25 cellular contexts compared by ENCODE assay signal in the genomic region with DNA sequence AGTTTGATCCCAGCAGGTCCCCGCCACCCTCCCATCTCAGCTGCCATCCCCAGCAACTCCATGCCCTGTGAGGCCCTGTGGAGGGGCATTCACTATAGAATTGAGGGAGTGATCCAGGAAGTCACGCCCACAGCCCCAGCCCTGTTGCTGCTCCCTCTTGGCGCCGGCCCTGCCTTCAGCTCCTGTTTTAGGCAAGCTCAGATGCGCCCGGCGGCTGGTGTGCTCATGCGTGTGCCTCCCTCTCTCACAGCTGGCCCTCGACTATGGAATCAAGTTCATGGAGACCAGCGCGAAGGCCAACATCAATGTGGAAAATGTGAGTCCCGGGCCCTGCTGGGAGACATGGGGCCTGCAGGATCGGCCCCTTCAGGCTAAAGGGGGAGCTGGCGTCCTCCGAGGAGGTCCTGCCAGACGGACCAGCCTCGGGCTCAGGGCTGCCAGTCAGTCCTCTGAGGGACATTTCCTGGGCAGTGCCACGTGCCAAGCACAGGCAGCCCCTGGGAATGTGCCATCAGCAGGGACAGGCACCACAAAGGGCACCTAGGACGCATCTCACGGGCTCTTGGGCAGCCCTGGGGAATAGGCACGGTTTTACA. TPM values are rescaled to one million over a fixed set of nuclear protein-coding genes. Genes with fewer than 3 reads are reported as not detected.
"Had no signal": no experiment of that assay in that cellular context is flagged by ENCODE, and none has a peak within 500 bp of the region (broad histone marks: within the 10 kb centered on the region; RNA-seq: fewer than 3 reads in every experiment).

No MANE protein-coding gene starts in this region.

- H3K27me3 ChIP-seq: breast epithelium had no signal

- DNase-seq: activated CD4-positive, alpha-beta memory T cell treated with anti-CD3 and anti-CD28 coated beads, Interleukin-2, amount 10 ng/mL, durations not matched to agents 7 days and 5 days; activated CD4-positive, alpha-beta T cell treated with anti-CD3 and anti-CD28 coated beads for 36 hours; activated CD4-positive, alpha-beta T cell treated with anti-CD3 and anti-CD28 coated beads, Interleukin-2, amount 50 U/mL, for 1 hour; activated effector memory CD4-positive, alpha-beta T cell treated with Interleukin-2 at 50 U/mL for 16 hours; activated naive CD4-positive, alpha-beta T cell; activated T-cell treated with anti-CD3 and anti-CD28 coated beads, Interleukin-2, amount 50 U/mL, for 1 hour; aorta; Kasumi-1; KBM-7; NCI-H1105 treated with DMSO at 0.1 percent for 48 hours; NCI-H1436 treated with DMSO at 0.1 percent for 48 hours; NCI-H187; NCI-H2081 treated with DMSO at 0.1 percent for 48 hours; NCI-H446; NCI-H524; SHP77 treated with DMSO at 0.1 percent for 48 hours; T-helper 1 cell; WERI-Rb-1 had no signal

- H3K4me1 ChIP-seq: breast epithelium had no signal

- ATAC-seq: activated CD4-positive, alpha-beta T cell treated with anti-CD3 and anti-CD28 coated beads for 36 hours had no signal

- H3K27ac ChIP-seq: breast epithelium, SK-N-MC, WERI-Rb-1 had no signal

- FAIRE-seq: RCC 7860 had no signal

- H3K4me3 ChIP-seq: breast epithelium, SK-N-MC had no signal

- H3K9me3 ChIP-seq: breast epithelium had no signal

RNA-seq across cellular contexts. Expression of gene HSH2D, which starts 15.6 kb away (rescaled TPM):
- total RNA-seq: cerebellum had no signal

RNA-seq across cellular contexts. Expression of gene CIB3, which starts 45.5 kb away (rescaled TPM):
- total RNA-seq: activated CD4-positive, alpha-beta memory T cell treated with anti-CD3 and anti-CD28 coated beads, Interleukin-2, amount 10 ng/mL, durations not matched to agents 7 days and 5 days; activated CD4-positive, alpha-beta T cell treated with anti-CD3 and anti-CD28 coated beads for 36 hours; activated CD8-positive, alpha-beta memory T cell treated with anti-CD3 and anti-CD28 coated beads for 36 hours; activated T-helper 1 cell treated with anti-CD3 and anti-CD28 coated beads, Interleukin-12 subunit alpha, Interleukin-12 subunit beta, Interleukin-2, Interleukin-4 antibody, amounts not matched to agents 30 ng/mL and 10 ng/mL and 1 ng/mL, durations not matched to agents 14 hours and 24 hours and 36 hours; aorta; cerebellum; T-helper 2 cell treated with Interferon-gamma antibody and Interleukin-4, amounts not matched to agents 100 ng/mL and 5 ng/mL, for 36 hours had no signal
